Comparison of ENCODE assay signal across 13 cellular contexts in genomic region chr9:133051281-133051900, GRCh38. TPM values are rescaled to one million over a fixed set of nuclear protein-coding genes. Genes with fewer than 3 reads are reported as not detected.
"Had no signal": no experiment of that assay in that cellular context is flagged by ENCODE, and none has a peak within 500 bp of the region (broad histone marks: within the 10 kb centered on the region; RNA-seq: fewer than 3 reads in every experiment).

No MANE protein-coding gene starts in this region.

- H3K27ac ChIP-seq: esophagus muscularis mucosa, right atrium auricular region, SK-N-MC, testis, upper lobe of right lung had no signal

- DNase-seq: activated CD4-positive, alpha-beta memory T cell treated with anti-CD3 and anti-CD28 coated beads for 36 hours; activated CD4-positive, alpha-beta T cell treated with anti-CD3 and anti-CD28 coated beads for 36 hours; activated naive CD4-positive, alpha-beta T cell treated with anti-CD3 and anti-CD28 coated beads for 36 hours; activated T-cell treated with anti-CD3 and anti-CD28 coated beads, Interleukin-2, amount 50 U/mL, for 1 hour; cortex of kidney; effector CD4-positive, alpha-beta T cell; occipital lobe; upper lobe of right lung had no signal

- H3K27me3 ChIP-seq: esophagus muscularis mucosa, right atrium auricular region, testis, upper lobe of right lung had no signal

- H3K9me3 ChIP-seq: esophagus muscularis mucosa, right atrium auricular region, testis, upper lobe of right lung had no signal

- H3K4me3 ChIP-seq: esophagus muscularis mucosa, lung, right atrium auricular region, SK-N-MC, testis, upper lobe of right lung had no signal

- H3K4me1 ChIP-seq: testis, upper lobe of right lung had no signal

RNA-seq across cellular contexts. Expression of gene CEL, which starts 10.4 kb away (rescaled TPM):
- total RNA-seq: occipital lobe had no signal
